Comparison of ENCODE assay signal across 1 cellular context in the genomic region with DNA sequence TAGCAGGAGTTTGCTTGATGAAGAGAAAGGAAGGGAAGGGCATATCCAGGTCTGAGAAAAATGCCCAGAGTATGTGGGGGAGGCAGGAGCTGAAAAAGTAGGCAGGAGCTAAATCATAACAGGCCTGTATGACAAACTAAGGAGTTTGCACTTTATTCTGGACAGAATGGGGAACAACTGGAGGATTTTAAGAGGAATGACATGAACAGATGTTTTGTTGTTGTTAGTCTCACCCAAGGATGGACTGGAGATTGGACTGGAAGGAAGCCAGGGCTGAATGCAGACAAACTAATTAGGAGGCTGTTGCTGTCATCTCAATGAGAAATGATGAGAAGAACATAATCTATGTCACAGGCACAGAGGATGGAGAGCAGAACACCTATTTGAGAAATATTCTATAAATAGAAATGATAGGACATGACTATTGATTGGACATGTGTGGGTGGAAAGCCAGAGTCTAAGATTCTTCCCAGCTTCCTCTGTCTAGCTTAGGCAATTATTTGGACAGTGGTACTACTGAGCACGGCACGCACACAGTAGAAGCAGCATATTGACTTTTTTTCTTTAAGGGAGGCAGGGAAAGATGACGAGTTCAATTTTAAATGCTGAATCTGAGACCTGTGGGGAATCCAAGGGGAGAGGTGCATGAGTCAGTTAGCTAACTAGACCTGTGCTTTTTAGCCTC.
TF ChIP-seq lines count a peak whose summit lies in the region.

No MANE protein-coding gene starts in this region.

TF ChIP-seq in HCT116, 20 proteins besides CTCF, POLR2A, EP300 and RAD21:
- TF ChIP-seq REST (IDR thresholded peaks at IDR 0.05; ENCODE audit: low read depth) (no peak), ZNF274 (IDR thresholded peaks at IDR 0.05; ENCODE audit: low read depth, low read length) (no peak), ELF1 (IDR thresholded peaks at IDR 0.05; ENCODE audit: borderline replicate concordance, low read depth) (no peak), FOSL1 (IDR thresholded peaks at IDR 0.05; ENCODE audit: low read depth) (no peak), ZFX (IDR thresholded peaks at IDR 0.05) (no peak), EGR1 (IDR thresholded peaks at IDR 0.05; ENCODE audit: low read depth) (no peak)
